9 cellular contexts compared by ENCODE assay signal in genomic region chr21:43361493-43362296, GRCh38.
DNase-seq lines count a peak whose midpoint lies in the region; ATAC-seq and TF ChIP-seq lines count a peak whose summit lies in the region.
"Had no signal": no experiment of that assay in that cellular context is flagged by ENCODE, and none has a peak within 500 bp of the region (broad histone marks: within the 10 kb centered on the region; RNA-seq: fewer than 3 reads in every experiment).

No MANE protein-coding gene starts in this region.

- no peaks in the 10 kb centered on the region for H3K27me3 ChIP-seq in hepatocyte

- WGBS in hepatocyte (ENCODE audit: low lambda C conversion rate, missing lambda C conversion rate), result 70% methylated on average over 34 of the region's 35 CpGs

- no peaks in the 10 kb centered on the region for H3K36me3 ChIP-seq in hepatocyte (replicated peaks; ENCODE audit: insufficient read depth, low read depth)

- H3K4me2 ChIP-seq in hepatocyte, result peak overlapping the region; percentile 53

- peaks cover 27% of the 10 kb centered on the region for H3K4me1 ChIP-seq in hepatocyte (ENCODE audit: insufficient read depth)

- no peak overlapping the region for H3K4me3 ChIP-seq in hepatocyte

- H3K27ac ChIP-seq in hepatocyte, result peak overlapping the region; percentile 88
- H3K27ac ChIP-seq: C4-2B had no signal

- DNase-seq in activated T-cell treated with anti-CD3 and anti-CD28 coated beads for 1 hour (ENCODE audit: low read depth) (peak; percentile 36), NCI-H446 treated with DMSO at 0.1 percent for 48 hours (lab: John Stamatoyannopoulos, UW) (peak; percentile 60), hepatocyte (ENCODE audit: low spot score) (peak; percentile 52)
- no peak for DNase-seq in activated T-cell treated with anti-CD3 and anti-CD28 coated beads, Interleukin-2, amount 50 U/mL, for 1 hour
- peak; percentile 26 for DNase-seq in activated naive CD4-positive, alpha-beta T cell treated with anti-CD3 and anti-CD28 coated beads, Interleukin-2, amount 50 U/mL, for 16 hours
- peak; percentile 16 for DNase-seq in stimulated activated CD8-positive, alpha-beta memory T cell treated with anti-CD3 and anti-CD28 coated beads, Interleukin-12 subunit alpha, Interleukin-12 subunit beta, amount 100 ng/mL, for 4 hours (ENCODE audit: low read depth)

- ATAC-seq in HG03159 (IDR thresholded peaks at IDR 0.05; ENCODE audit: unreplicated experiment) (no peak), HG03460 (IDR thresholded peaks at IDR 0.05; ENCODE audit: unreplicated experiment) (no peak)

- no peak for TF ChIP-seq CTCF in hepatocyte (IDR thresholded peaks at IDR 0.05; ENCODE audit: poor library complexity)

- H2AFZ ChIP-seq in hepatocyte, result no peak overlapping the region

- H3K79me2 ChIP-seq in hepatocyte, result no peaks in the 10 kb centered on the region

- H4K20me1 ChIP-seq in hepatocyte (ENCODE audit: insufficient read depth, poor library complexity, severe bottlenecking), result no peaks in the 10 kb centered on the region

- H3K9me3 ChIP-seq in hepatocyte (ENCODE audit: low read depth), result no peaks in the 10 kb centered on the region

- no peaks in the 10 kb centered on the region for H3K9me2 ChIP-seq in hepatocyte (replicated peaks; ENCODE audit: insufficient read depth)
